In the genomic region with DNA sequence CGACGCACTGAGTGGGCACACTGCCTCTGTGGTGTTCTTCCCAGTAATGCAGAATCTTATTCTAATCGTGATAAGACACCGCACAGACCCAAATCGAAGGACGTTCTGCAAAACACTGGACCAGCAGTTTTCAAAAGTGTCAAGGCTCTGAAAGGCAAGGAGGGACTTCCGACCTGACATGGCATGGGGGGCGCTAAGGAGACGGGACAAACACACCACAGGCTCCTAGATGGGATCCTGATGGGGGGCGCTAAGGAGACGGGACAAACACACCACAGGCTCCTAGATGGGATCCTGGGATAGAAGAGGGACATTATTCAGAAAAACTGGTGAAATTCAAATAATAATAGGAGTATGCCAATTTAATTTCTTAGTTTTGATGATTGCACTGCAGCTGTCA, we compare ENCODE assay signal across 22 cellular contexts.
"Had no signal": no experiment of that assay in that cellular context is flagged by ENCODE, and none has a peak within 500 bp of the region (broad histone marks: within the 10 kb centered on the region; RNA-seq: fewer than 3 reads in every experiment).

No MANE protein-coding gene starts in this region.

- DNase-seq: effector CD4-positive, alpha-beta T cell; heart left ventricle; hippocampal formation; islet precursor cell; mammary epithelial cell; mucosa of descending colon; naive thymus-derived CD8-positive, alpha-beta T cell; psoas muscle; retina; right lobe of liver; spleen; stimulated activated CD4-positive, alpha-beta T cell treated with anti-CD3 and anti-CD28 coated beads, Interleukin-15, amount 100 ng/mL, for 24 hours; stimulated activated CD4-positive, alpha-beta T cell treated with anti-CD3 and anti-CD28 coated beads, Interleukin-1b, Interleukin-23, amount 100 ng/mL, for 48 hours; stimulated activated CD4-positive, alpha-beta T cell treated with anti-CD3 and anti-CD28 coated beads, Interleukin-4, amount 100 ng/mL, for 24 hours; tibial artery; upper lobe of right lung had no signal

- H3K4me1 ChIP-seq: upper lobe of right lung, vagina had no signal

- H3K27ac ChIP-seq: heart left ventricle, neutrophil, psoas muscle, right lobe of liver, spleen, tibial artery, upper lobe of right lung, vagina had no signal

- H3K4me1 Mint-ChIP-seq: stimulated activated memory B cell treated with anti-CD40 and anti-IgM and Interleukin-4, amounts not matched to agents 10 μg/mL and 1 μg/mL and 100 μg/mL, for 72 hours had no signal

- H3K36me3 ChIP-seq: neutrophil, right lobe of liver, spleen, upper lobe of right lung, vagina had no signal

- H3K27me3 Mint-ChIP-seq: naive thymus-derived CD8-positive, alpha-beta T cell; stimulated activated memory B cell treated with anti-CD40 and anti-IgM and Interleukin-4, amounts not matched to agents 10 μg/mL and 1 μg/mL and 100 μg/mL, for 72 hours; stimulated activated naive CD8-positive, alpha-beta T cell treated with anti-CD3 and anti-CD28 coated beads, Interleukin-15, Interleukin-2, amounts not matched to agents 100 ng/mL and 50 ng/mL, for 24 hours had no signal

- H3K4me3 Mint-ChIP-seq: naive thymus-derived CD8-positive, alpha-beta T cell; stimulated activated memory B cell treated with anti-CD40 and anti-IgM and Interleukin-4, amounts not matched to agents 10 μg/mL and 1 μg/mL and 100 μg/mL, for 72 hours; stimulated activated naive CD8-positive, alpha-beta T cell treated with anti-CD3 and anti-CD28 coated beads, Interleukin-15, Interleukin-2, amounts not matched to agents 100 ng/mL and 50 ng/mL, for 24 hours had no signal

- H3K4me3 ChIP-seq: heart left ventricle, mucosa of descending colon, psoas muscle, right lobe of liver, spleen, tibial artery, upper lobe of right lung, vagina had no signal

- H3K9me3 ChIP-seq: neutrophil, right lobe of liver, tibial artery, upper lobe of right lung, vagina had no signal

- H3K27ac Mint-ChIP-seq: stimulated activated memory B cell treated with anti-CD40 and anti-IgM and Interleukin-4, amounts not matched to agents 10 μg/mL and 1 μg/mL and 100 μg/mL, for 72 hours; stimulated activated naive CD8-positive, alpha-beta T cell treated with anti-CD3 and anti-CD28 coated beads, Interleukin-15, Interleukin-2, amounts not matched to agents 100 ng/mL and 50 ng/mL, for 24 hours had no signal

- ATAC-seq: esophagus mucosa; heart left ventricle; left lobe of liver; naive thymus-derived CD8-positive, alpha-beta T cell; psoas muscle; right lobe of liver; stimulated activated memory B cell treated with anti-CD40 and anti-IgM and Interleukin-4, amounts not matched to agents 10 μg/mL and 1 μg/mL and 100 μg/mL, for 72 hours; upper lobe of right lung had no signal

- H3K27me3 ChIP-seq: heart left ventricle, neutrophil, right lobe of liver, spleen, tibial artery, upper lobe of right lung, vagina had no signal
